Comparison of ENCODE assay signal across 15 cellular contexts in genomic region chr3:191120447-191121304, GRCh38.
DNase-seq lines count a peak whose midpoint lies in the region; ATAC-seq lines count a peak whose summit lies in the region.
"Had no signal": no experiment of that assay in that cellular context is flagged by ENCODE, and none has a peak within 500 bp of the region (broad histone marks: within the 10 kb centered on the region; RNA-seq: fewer than 3 reads in every experiment).

No MANE protein-coding gene starts in this region.

- intact Hi-C loops in activated T-helper 1 cell treated with anti-CD3 and anti-CD28 coated beads, Interleukin-12 subunit alpha, Interleukin-12 subunit beta, Interleukin-2, Interleukin-4 antibody, amounts not matched to agents 30 ng/mL and 10 ng/mL and 1 ng/mL, durations not matched to agents 14 hours and 24 hours and 36 hours (cut with micrococcal nuclease): no loop called here

- peak; percentile 82 for ATAC-seq in GM19452 (IDR thresholded peaks at IDR 0.05; ENCODE audit: unreplicated experiment)
- peak; percentile 60 for ATAC-seq in HG02840 (IDR thresholded peaks at IDR 0.05; ENCODE audit: low FRiP score, unreplicated experiment)
- ATAC-seq in HG03469 (IDR thresholded peaks at IDR 0.05; ENCODE audit: unreplicated experiment): peak; percentile 49
- ATAC-seq: gastroesophageal sphincter, SK-N-SH treated with all-trans-retinoic acid at 6 μM for 48 hours had no signal

- no peaks in the 10 kb centered on the region for H3K4me1 Mint-ChIP-seq in activated T-helper 1 cell treated with anti-CD3 and anti-CD28 coated beads, Interleukin-12 subunit alpha, Interleukin-12 subunit beta, Interleukin-2, Interleukin-4 antibody, amounts not matched to agents 30 ng/mL and 10 ng/mL and 1 ng/mL, durations not matched to agents 14 hours and 24 hours and 36 hours (ENCODE audit: low read depth)
- H3K4me1 Mint-ChIP-seq: CD4-positive, CD25-positive, alpha-beta regulatory T cell had no signal

- H3K9me3 Mint-ChIP-seq in activated T-helper 1 cell treated with anti-CD3 and anti-CD28 coated beads, Interleukin-12 subunit alpha, Interleukin-12 subunit beta, Interleukin-2, Interleukin-4 antibody, amounts not matched to agents 30 ng/mL and 10 ng/mL and 1 ng/mL, durations not matched to agents 14 hours and 24 hours and 36 hours: no peaks in the 10 kb centered on the region

- DNase-seq in ACHN: peak; percentile 48
- no peak for DNase-seq in activated T-helper 1 cell treated with anti-CD3 and anti-CD28 coated beads, Interleukin-12 subunit alpha, Interleukin-12 subunit beta, Interleukin-2, Interleukin-4 antibody, amounts not matched to agents 30 ng/mL and 10 ng/mL and 1 ng/mL, durations not matched to agents 14 hours and 24 hours and 36 hours (ENCODE audit: low spot score)
- DNase-seq in activated CD4-positive, alpha-beta T cell treated with anti-CD3 and anti-CD28 coated beads for 4 hours: no peak
- no peak for DNase-seq in inferior parietal cortex (ENCODE audit: extremely low spot score)
- no peak for DNase-seq in NCI-H2227 (lab: John Stamatoyannopoulos, UW; ENCODE audit: unreplicated experiment)
- DNase-seq: 8988T; CD4-positive, CD25-positive, alpha-beta regulatory T cell; NCI-H146; NCI-H446 treated with DMSO at 0.1 percent for 48 hours; PC-9 had no signal

- no peak overlapping the region for H3K4me3 Mint-ChIP-seq in activated T-helper 1 cell treated with anti-CD3 and anti-CD28 coated beads, Interleukin-12 subunit alpha, Interleukin-12 subunit beta, Interleukin-2, Interleukin-4 antibody, amounts not matched to agents 30 ng/mL and 10 ng/mL and 1 ng/mL, durations not matched to agents 14 hours and 24 hours and 36 hours
- H3K4me3 Mint-ChIP-seq: CD4-positive, CD25-positive, alpha-beta regulatory T cell had no signal

- no peak overlapping the region for H3K27ac Mint-ChIP-seq in activated T-helper 1 cell treated with anti-CD3 and anti-CD28 coated beads, Interleukin-12 subunit alpha, Interleukin-12 subunit beta, Interleukin-2, Interleukin-4 antibody, amounts not matched to agents 30 ng/mL and 10 ng/mL and 1 ng/mL, durations not matched to agents 14 hours and 24 hours and 36 hours
- H3K27ac Mint-ChIP-seq: CD4-positive, CD25-positive, alpha-beta regulatory T cell had no signal

- H3K27me3 Mint-ChIP-seq in activated T-helper 1 cell treated with anti-CD3 and anti-CD28 coated beads, Interleukin-12 subunit alpha, Interleukin-12 subunit beta, Interleukin-2, Interleukin-4 antibody, amounts not matched to agents 30 ng/mL and 10 ng/mL and 1 ng/mL, durations not matched to agents 14 hours and 24 hours and 36 hours (ENCODE audit: insufficient read depth): no peaks in the 10 kb centered on the region
- H3K27me3 Mint-ChIP-seq: CD4-positive, CD25-positive, alpha-beta regulatory T cell had no signal

- H3K36me3 Mint-ChIP-seq in activated T-helper 1 cell treated with anti-CD3 and anti-CD28 coated beads, Interleukin-12 subunit alpha, Interleukin-12 subunit beta, Interleukin-2, Interleukin-4 antibody, amounts not matched to agents 30 ng/mL and 10 ng/mL and 1 ng/mL, durations not matched to agents 14 hours and 24 hours and 36 hours (ENCODE audit: low read depth): no peaks in the 10 kb centered on the region
- H3K36me3 Mint-ChIP-seq: CD4-positive, CD25-positive, alpha-beta regulatory T cell had no signal

- in situ Hi-C loops in ACHN (cut with HindIII; ENCODE audit: low pct_ligation_motif_present, low pct_unique_long_range_greater_than_20kb, low sequenced_read_pairs): no loop called here
